ENCODE assay signal across 9 cellular contexts in genomic region chr7:6640246-6640721, GRCh38. TPM values are rescaled to one million over a fixed set of nuclear protein-coding genes. Genes with fewer than 3 reads are reported as not detected.
DNase-seq lines count a peak whose midpoint lies in the region; ATAC-seq and TF ChIP-seq lines count a peak whose summit lies in the region.
"Had no signal": no experiment of that assay in that cellular context is flagged by ENCODE, and none has a peak within 500 bp of the region (broad histone marks: within the 10 kb centered on the region; RNA-seq: fewer than 3 reads in every experiment).

No MANE protein-coding gene starts in this region.

- peaks cover 26 to 45% (median 32%) of the 10 kb centered on the region in 3 donors for H3K4me1 Mint-ChIP-seq in naive B cell

- 76 to 89% methylated on average over 8 to 11 of the region's 11 CpGs for WGBS in transverse colon (ENCODE audit: low coverage in 1 of 2), 2 donors

- peaks cover 45% of the 10 kb centered on the region for H3K79me2 ChIP-seq in Karpas-422 (ENCODE audit: low read length)

- TF ChIP-seq CTCF in astrocyte of the spinal cord (IDR thresholded peaks at IDR 0.05; ENCODE audit: low read depth, low read length), result no peak
- TF ChIP-seq CTCF in transverse colon (IDR thresholded peaks at IDR 0.05), result no peak

- H3K27ac ChIP-seq in BLaER1 treated with 17β-estradiol and CSF1 and Interleukin-3, amounts not matched to agents 10 nM and 100 nM, result peak overlapping the region in 7 of 11 experiments; percentile 1 to 91 (median 26); a peak in 9 of 22 replicates
- H3K27ac ChIP-seq in Karpas-422 (ENCODE audit: low read length), result no peak overlapping the region
- H3K27ac ChIP-seq in transverse colon, result no peak overlapping the region

- peaks cover 40 to 50% (median 44%) of the 10 kb centered on the region in 10 experiments for H3K4me1 ChIP-seq in BLaER1 treated with 17β-estradiol and CSF1 and Interleukin-3, amounts not matched to agents 10 nM and 100 nM
- H3K4me1 ChIP-seq in Karpas-422 (ENCODE audit: low read length) (peaks cover 16% of the 10 kb centered on the region), transverse colon (peaks cover 7 to 25% (median 16%) of the 10 kb centered on the region in 4 donors)

- peaks cover 64 to 69% (median 67%) of the 10 kb centered on the region in 11 experiments for H3K36me3 ChIP-seq in BLaER1 treated with 17β-estradiol and CSF1 and Interleukin-3, amounts not matched to agents 10 nM and 100 nM
- H3K36me3 ChIP-seq in Karpas-422 (ENCODE audit: insufficient read depth, low read length) (0 out of 2 replicates have a peak, but pooled peaks cover 8% of the 10 kb centered on the region), transverse colon (peaks cover 0 to 24% (median 12%) of the 10 kb centered on the region in 4 donors)

- H3K36me3 Mint-ChIP-seq in naive B cell, result peaks cover 0 to 24% of the 10 kb centered on the region in 2 donors

- DNase-seq in Karpas-422 (peak; percentile 53), astrocyte of the spinal cord (ENCODE audit: low read depth, low spot score) (peak; percentile 17), naive B cell (no peak), transverse colon (no peak), NCI-H1417 (lab: John Stamatoyannopoulos, UW) (no peak)
- DNase-seq: T1000 had no signal

- no peaks in the 10 kb centered on the region for H3K27me3 ChIP-seq in BLaER1 treated with 17β-estradiol and CSF1 and Interleukin-3, amounts not matched to agents 10 nM and 100 nM
- H3K27me3 ChIP-seq in Karpas-422 (ENCODE audit: low read length) (no peaks in the 10 kb centered on the region), transverse colon (no peaks in the 10 kb centered on the region)

- peaks cover 0 to 24% (median 6%) of the 10 kb centered on the region in 11 experiments; a peak in 14 of 22 replicates for H3K9me3 ChIP-seq in BLaER1 treated with 17β-estradiol and CSF1 and Interleukin-3, amounts not matched to agents 10 nM and 100 nM (replicated peaks in 1 of 11)
- H3K9me3 ChIP-seq in Karpas-422 (ENCODE audit: low read length) (no peaks in the 10 kb centered on the region), transverse colon (no peaks in the 10 kb centered on the region)

- peak overlapping the region in 1 of 10 experiments; percentile 39; a peak in 1 of 20 replicates for H3K4me3 ChIP-seq in BLaER1 treated with 17β-estradiol and CSF1 and Interleukin-3, amounts not matched to agents 10 nM and 100 nM
- H3K4me3 ChIP-seq in Karpas-422 (ENCODE audit: low read length) (no peak overlapping the region), astrocyte of the spinal cord (ENCODE audit: low read depth, low read length) (no peak overlapping the region), transverse colon (no peak overlapping the region)

- no peak for ATAC-seq in naive B cell (ENCODE audit: low read depth in 2 of 2)
- ATAC-seq in GM21529 (IDR thresholded peaks at IDR 0.05; ENCODE audit: unreplicated experiment), result no peak
- ATAC-seq in GM18867 (IDR thresholded peaks at IDR 0.05; ENCODE audit: unreplicated experiment), result no peak

- in situ Hi-C loops in astrocyte of the spinal cord (cut with HindIII; ENCODE audit: low sequenced_read_pairs) (no loop called here), transverse colon (cut with MboI; ENCODE audit: low pct_ligation_motif_present in 1 of 4, low pct_unique_long_range_greater_than_20kb in 1 of 4, low sequenced_read_pairs in 3 of 4) (no loop called here)

- H2AFZ ChIP-seq in Karpas-422 (ENCODE audit: low read length), result no peak overlapping the region

- no peak for TF ChIP-seq EP300 in transverse colon (IDR thresholded peaks at IDR 0.05; ENCODE audit: low read depth)

- no peak overlapping the region for H3K9ac ChIP-seq in BLaER1 treated with 17β-estradiol and CSF1 and Interleukin-3, amounts not matched to agents 10 nM and 100 nM
- H3K9ac ChIP-seq in Karpas-422 (ENCODE audit: low read length), result no peak overlapping the region

- peak overlapping the region in 1 of 8 donors; percentile 79 for H3K4me3 Mint-ChIP-seq in naive B cell

- no peaks in the 10 kb centered on the region for H3K9me3 Mint-ChIP-seq in naive B cell

- H3K27me3 Mint-ChIP-seq in naive B cell, result no peaks in the 10 kb centered on the region

- peak overlapping the region; percentile 81 to 97 (median 92); a peak in 20 of 22 replicates for H3K4me2 ChIP-seq in BLaER1 treated with 17β-estradiol and CSF1 and Interleukin-3, amounts not matched to agents 10 nM and 100 nM
- H3K4me2 ChIP-seq in Karpas-422 (ENCODE audit: low read depth, low read length, poor library complexity, severe bottlenecking), result no peak overlapping the region

- intact Hi-C loops in transverse colon (cut with DNase I; ENCODE audit: low total_unique reads), result no loop called here

- H4K20me1 ChIP-seq in BLaER1 treated with 17β-estradiol and CSF1 and Interleukin-3, amounts not matched to agents 10 nM and 100 nM, result peaks cover 49 to 79% (median 66%) of the 10 kb centered on the region in 11 experiments
- peaks cover 10% of the 10 kb centered on the region; the same call in 1 of the 2 replicates for H4K20me1 ChIP-seq in Karpas-422 (ENCODE audit: insufficient read depth, low read depth, low read length)

- no peaks in the 10 kb centered on the region for H3K9me2 ChIP-seq in Karpas-422 (replicated peaks; ENCODE audit: insufficient read depth, low read length)

- no peak for TF ChIP-seq POLR2A in transverse colon (IDR thresholded peaks at IDR 0.05)

- H3K27ac Mint-ChIP-seq in naive B cell, result peak overlapping the region in 5 of 6 donors; percentile 10 to 92 (median 77)

RNA-seq across cellular contexts. Expression of gene ZNF316, which starts 3.2 kb away (rescaled TPM):
- 9.1 and 20.3 TPM in 2 replicates for total RNA-seq in Karpas-422 (2014; rRNA removed; shearing (Covaris generic); ENCODE audit: low replicate concordance)
- 1 to 10 TPM in 5 of 6 donors, under 1 TPM in 1; 0.97 to 5.7 (median 1.8) TPM for polyA plus RNA-seq in naive B cell (ENCODE audit: low read depth in 6 of 6)
- total RNA-seq in transverse colon, result 100 to 1,000 TPM in 1 of 4 donors, 10 to 100 TPM in 3; 15.3 to 188 (median 50.9) TPM

RNA-seq across cellular contexts. Expression of gene ZNF853, which starts 24.9 kb away (rescaled TPM):
- total RNA-seq in Karpas-422 (2014; rRNA removed; shearing (Covaris generic); ENCODE audit: low replicate concordance), result 0.04 TPM in 1 of 2 replicates, not detected in the other
- 1 to 10 TPM; 1.1 to 4.0 (median 1.7) TPM for polyA plus RNA-seq in naive B cell (ENCODE audit: low read depth in 6 of 6)
- total RNA-seq in transverse colon, result 10 to 100 TPM in 1 of 4 donors, 1 to 10 TPM in 3; 2.9 to 18.7 (median 7.3) TPM

RNA-seq across cellular contexts. Expression of gene INTS15, which starts 50.5 kb away (rescaled TPM):
- total RNA-seq in Karpas-422 (2014; rRNA removed; shearing (Covaris generic); ENCODE audit: low replicate concordance), result 14.0 and 35.2 TPM in 2 replicates
- 10 to 100 TPM; 27.1 to 47.7 (median 34.4) TPM for polyA plus RNA-seq in naive B cell (ENCODE audit: low read depth in 6 of 6)
- 10 to 100 TPM; 21.8 to 56.5 (median 32.6) TPM for total RNA-seq in transverse colon

Comparison
In these comparisons a context has a peak if more than half of its experiments do, and no peak if none do; other contexts are left out.
1. H3K27ac ChIP-seq: peak in BLaER1 treated with 17β-estradiol and CSF1 and Interleukin-3, amounts not matched to agents 10 nM and 100 nM (7 of 11); none in Karpas-422 (single experiment) and transverse colon (0 of 4).
2. DNase-seq: peak in Karpas-422 (single experiment) and astrocyte of the spinal cord (single experiment); none in naive B cell (single experiment), transverse colon (single experiment) and NCI-H1417 (0 of 3).